In the genomic region with DNA sequence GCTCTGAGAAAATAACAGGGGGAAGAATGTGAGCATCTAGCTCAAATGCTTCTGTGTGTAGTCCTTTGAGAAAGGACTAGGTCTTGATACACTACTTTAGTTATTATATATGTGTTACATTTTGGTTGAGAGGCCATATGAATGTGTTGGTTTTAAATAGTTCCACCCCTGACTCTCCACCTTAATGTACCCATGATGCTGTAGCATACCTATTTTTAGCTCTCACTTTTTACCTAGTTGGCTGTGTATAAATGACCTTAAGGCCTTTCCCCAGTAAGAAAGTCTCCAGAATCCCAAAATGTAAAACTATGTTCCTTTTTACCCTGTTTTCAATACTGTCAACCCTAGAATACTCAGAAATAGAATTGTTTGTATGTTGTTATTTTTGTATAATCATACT, we compare ENCODE assay signal across 23 cellular contexts. TPM values are rescaled to one million over a fixed set of nuclear protein-coding genes. Genes with fewer than 3 reads are reported as not detected.
"Had no signal": no experiment of that assay in that cellular context is flagged by ENCODE, and none has a peak within 500 bp of the region (broad histone marks: within the 10 kb centered on the region; RNA-seq: fewer than 3 reads in every experiment).

No MANE protein-coding gene starts in this region.

- DNase-seq: IMR-90, Karpas-422, KG1, MM.1S, NCI-H1092 treated with DMSO at 0.1 percent for 48 hours, NCI-H1436, NCI-H187, NCI-H2029, NCI-H2081 treated with DMSO at 0.1 percent for 48 hours, NCI-H2171, NCI-H226, NCI-H446, NCI-H510A, NCI-H524 treated with DMSO at 0.1 percent for 48 hours, NCI-H69, NCI-H774, SIG-M5 had no signal

- H3K4me1 ChIP-seq: SJSA1 had no signal

- H3K9me3 ChIP-seq: SJSA1 had no signal

- H3K27ac ChIP-seq: RWPE1, SJSA1, SK-N-MC had no signal

- H3K27me3 ChIP-seq: SJSA1 had no signal

- ATAC-seq: HepG2, Panc1 had no signal

- H3K36me3 ChIP-seq: SJSA1 had no signal

- H3K4me3 ChIP-seq: SJSA1, SK-N-MC had no signal

RNA-seq across cellular contexts. Expression of a gene that starts 20.0 kb away (rescaled TPM):
- total RNA-seq: HT1080, IMR-90, SJSA1 had no signal
- polyA plus RNA-seq: IMR-90 had no signal
